ENCODE assay signal across 2 cellular contexts in genomic region chr9:70427161-70427945, GRCh38.
TF ChIP-seq lines count a peak whose summit lies in the region.

No MANE protein-coding gene starts in this region.

TF ChIP-seq in HEK293, 187 proteins besides CTCF, POLR2A, EP300 and RAD21:
- TF ChIP-seq ZBTB20 (tag by site-specific recombination; IDR thresholded peaks at IDR 0.05) (peak; percentile 53; the same call in 1 of the 2 replicates), FEZF1 (tag by site-specific recombination; IDR thresholded peaks at IDR 0.05) (no peak)

TF ChIP-seq in endothelial cell of umbilical vein, 7 proteins besides CTCF, POLR2A, EP300 and RAD21:
- no peak for TF ChIP-seq FOS (IDR thresholded peaks at IDR 0.05; ENCODE audit: borderline replicate concordance, insufficient read depth, low read length)
- TF ChIP-seq MYC (IDR thresholded peaks at IDR 0.05; ENCODE audit: low read depth, low read length): no peak
- TF ChIP-seq MAX (IDR thresholded peaks at IDR 0.05; ENCODE audit: insufficient read depth, insufficient read length): no peak
- TF ChIP-seq JUN (IDR thresholded peaks at IDR 0.05; ENCODE audit: borderline replicate concordance, insufficient read depth, insufficient read length, low read depth): no peak
- no peak for TF ChIP-seq POLR2AphosphoS5 (IDR thresholded peaks at IDR 0.05; ENCODE audit: insufficient read depth, low read depth, low read length)
